Comparison of ENCODE assay signal across 1 cellular context in the genomic region with DNA sequence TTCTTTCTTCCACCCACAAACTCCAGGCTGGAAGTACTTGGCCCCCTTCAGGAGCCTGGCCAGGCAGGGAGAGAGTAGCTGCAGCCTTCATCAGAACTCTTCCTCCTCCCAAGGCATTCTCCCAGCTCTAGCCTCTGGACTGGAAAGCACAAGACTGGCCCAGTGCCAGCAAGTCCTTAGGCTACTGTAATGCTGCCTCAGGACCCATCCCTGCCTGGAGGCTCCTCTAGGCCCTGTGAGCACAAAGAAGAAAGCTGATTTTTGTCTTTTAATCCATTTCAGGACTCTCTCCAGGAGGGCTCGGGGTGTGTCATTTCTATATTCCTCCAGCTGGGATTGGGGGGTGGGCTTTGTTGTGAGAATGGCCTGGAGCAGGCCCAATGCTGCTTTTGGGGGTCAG.
TF ChIP-seq lines count a peak whose summit lies in the region.

No MANE protein-coding gene starts in this region.

TF ChIP-seq in HepG2, 621 proteins besides CTCF, POLR2A, EP300 and RAD21:
- TF ChIP-seq IKZF4 (CRISPR knock-in tag; IDR thresholded peaks at IDR 0.05; ENCODE audit: borderline replicate concordance, low read depth, not compliant biosample characterization) (no peak), HOXA5 (CRISPR knock-in tag; IDR thresholded peaks at IDR 0.05) (no peak), NR2F1 (CRISPR knock-in tag; IDR thresholded peaks at IDR 0.05) (no peak), GTF2F1 (IDR thresholded peaks at IDR 0.05; ENCODE audit: low read length) (no peak), ZNF317 (CRISPR knock-in tag; IDR thresholded peaks at IDR 0.05) (no peak), ZSCAN29 (CRISPR knock-in tag; conservative IDR thresholded peaks at IDR 0.05) (no peak), TP53 (CRISPR knock-in tag; conservative IDR thresholded peaks at IDR 0.05) (no peak), ZNF260 (CRISPR knock-in tag; IDR thresholded peaks at IDR 0.05; ENCODE audit: borderline replicate concordance, low read depth) (no peak), TEAD3 (CRISPR knock-in tag; optimal IDR thresholded peaks at IDR 0.05; ENCODE audit: borderline replicate concordance) (no peak)
- TF ChIP-seq, protein P1, sequence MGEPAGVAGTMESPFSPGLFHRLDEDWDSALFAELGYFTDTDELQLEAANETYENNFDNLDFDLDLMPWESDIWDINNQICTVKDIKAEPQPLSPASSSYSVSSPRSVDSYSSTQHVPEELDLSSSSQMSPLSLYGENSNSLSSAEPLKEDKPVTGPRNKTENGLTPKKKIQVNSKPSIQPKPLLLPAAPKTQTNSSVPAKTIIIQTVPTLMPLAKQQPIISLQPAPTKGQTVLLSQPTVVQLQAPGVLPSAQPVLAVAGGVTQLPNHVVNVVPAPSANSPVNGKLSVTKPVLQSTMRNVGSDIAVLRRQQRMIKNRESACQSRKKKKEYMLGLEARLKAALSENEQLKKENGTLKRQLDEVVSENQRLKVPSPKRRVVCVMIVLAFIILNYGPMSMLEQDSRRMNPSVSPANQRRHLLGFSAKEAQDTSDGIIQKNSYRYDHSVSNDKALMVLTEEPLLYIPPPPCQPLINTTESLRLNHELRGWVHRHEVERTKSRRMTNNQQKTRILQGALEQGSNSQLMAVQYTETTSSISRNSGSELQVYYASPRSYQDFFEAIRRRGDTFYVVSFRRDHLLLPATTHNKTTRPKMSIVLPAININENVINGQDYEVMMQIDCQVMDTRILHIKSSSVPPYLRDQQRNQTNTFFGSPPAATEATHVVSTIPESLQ (CRISPR knock-in tag; conservative IDR thresholded peaks at IDR 0.05) = no peak
- TF ChIP-seq, protein P2, sequence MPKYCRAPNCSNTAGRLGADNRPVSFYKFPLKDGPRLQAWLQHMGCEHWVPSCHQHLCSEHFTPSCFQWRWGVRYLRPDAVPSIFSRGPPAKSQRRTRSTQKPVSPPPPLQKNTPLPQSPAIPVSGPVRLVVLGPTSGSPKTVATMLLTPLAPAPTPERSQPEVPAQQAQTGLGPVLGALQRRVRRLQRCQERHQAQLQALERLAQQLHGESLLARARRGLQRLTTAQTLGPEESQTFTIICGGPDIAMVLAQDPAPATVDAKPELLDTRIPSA (CRISPR knock-in tag; IDR thresholded peaks at IDR 0.05; ENCODE audit: borderline replicate concordance) = no peak
TF ChIP-seq in HepG2: peak in this region for 0.
